In genomic region chrX:10579753-10580060, GRCh38 we compare ENCODE assay signal across 1 cellular context.
TF ChIP-seq lines count a peak whose summit lies in the region.

No MANE protein-coding gene starts in this region.

TF ChIP-seq in HepG2, 621 proteins besides CTCF, POLR2A, EP300 and RAD21 (continued from another document):
- TF ChIP-seq ZNF275 (CRISPR knock-in tag; IDR thresholded peaks at IDR 0.05; ENCODE audit: borderline replicate concordance): no peak
- no peak for TF ChIP-seq RXRA (CRISPR knock-in tag; IDR thresholded peaks at IDR 0.05)
- no peak for TF ChIP-seq SPEN (CRISPR knock-in tag; IDR thresholded peaks at IDR 0.05; ENCODE audit: low read depth)
- no peak for TF ChIP-seq TAF1 (CRISPR knock-in tag; IDR thresholded peaks at IDR 0.05)
- TF ChIP-seq CENPBD1 (CRISPR knock-in tag; IDR thresholded peaks at IDR 0.05; ENCODE audit: borderline replicate concordance, low read depth): no peak
- TF ChIP-seq ZNF660 (CRISPR knock-in tag; IDR thresholded peaks at IDR 0.05; ENCODE audit: borderline replicate concordance, low read depth): no peak
- no peak for TF ChIP-seq TRAFD1 (CRISPR knock-in tag; IDR thresholded peaks at IDR 0.05; ENCODE audit: borderline replicate concordance)
- no peak for TF ChIP-seq BORCS8-MEF2B (CRISPR knock-in tag; IDR thresholded peaks at IDR 0.05)
- no peak for TF ChIP-seq ARID5B (CRISPR knock-in tag; IDR thresholded peaks at IDR 0.05)
- no peak for TF ChIP-seq TCF12 (IDR thresholded peaks at IDR 0.05)
- TF ChIP-seq TCF12 (CRISPR knock-in tag; IDR thresholded peaks at IDR 0.05): no peak
- no peak for TF ChIP-seq ZNF800 (CRISPR knock-in tag; IDR thresholded peaks at IDR 0.05)
- no peak for TF ChIP-seq SALL1 (CRISPR knock-in tag; IDR thresholded peaks at IDR 0.05)
- TF ChIP-seq ZBTB2 (CRISPR knock-in tag; IDR thresholded peaks at IDR 0.05; ENCODE audit: low read depth): no peak
- no peak for TF ChIP-seq ZBTB44 (CRISPR knock-in tag; IDR thresholded peaks at IDR 0.05)
- TF ChIP-seq SP2 (CRISPR knock-in tag; IDR thresholded peaks at IDR 0.05): no peak
